Comparison of ENCODE assay signal across 17 cellular contexts in the genomic region with DNA sequence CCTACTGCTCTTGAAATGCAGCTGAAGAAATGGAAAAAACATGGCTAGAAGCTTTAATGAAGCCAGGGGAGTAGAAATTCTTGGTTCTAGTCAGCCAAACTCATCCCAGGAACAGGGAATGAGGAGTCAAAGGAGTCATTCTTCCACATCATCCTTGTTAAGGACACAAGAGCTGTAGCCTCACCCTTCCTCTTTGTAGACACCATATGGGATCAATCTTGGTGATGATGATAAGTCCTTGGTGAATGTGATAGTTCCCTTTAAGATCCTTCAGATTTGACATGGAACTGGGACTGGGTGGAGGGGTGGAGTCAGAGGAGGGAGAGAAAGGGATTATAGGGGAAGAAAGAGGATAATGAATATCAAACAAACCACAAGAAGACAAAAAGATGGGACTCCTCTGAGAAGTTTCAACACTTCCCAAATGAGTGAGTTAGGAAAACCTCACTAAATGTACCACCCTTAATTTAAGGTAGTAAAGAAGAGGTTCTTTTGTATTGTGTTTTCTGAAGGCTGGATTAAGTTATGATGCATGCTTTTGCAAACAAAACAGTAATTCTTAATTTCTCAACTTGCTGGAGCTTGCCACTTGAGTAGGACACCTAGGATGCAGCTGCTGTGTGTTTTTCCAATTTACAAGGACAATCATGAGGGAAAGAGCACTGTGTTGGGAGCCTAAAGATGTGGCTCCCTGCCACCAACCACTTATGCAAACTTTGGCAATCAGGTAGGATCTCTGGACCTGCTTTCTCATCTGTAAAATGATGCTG.
DNase-seq lines count a peak whose midpoint lies in the region; ATAC-seq and TF ChIP-seq lines count a peak whose summit lies in the region.
"Had no signal": no experiment of that assay in that cellular context is flagged by ENCODE, and none has a peak within 500 bp of the region (broad histone marks: within the 10 kb centered on the region; RNA-seq: fewer than 3 reads in every experiment).

No MANE protein-coding gene starts in this region.

- peaks cover 49 to 68% of the 10 kb centered on the region in 2 donors for H3K27me3 Mint-ChIP-seq in effector memory CD8-positive, alpha-beta T cell

- H4K8ac ChIP-seq in trophoblast cell (ENCODE audit: low read depth, low read length) = no peak overlapping the region

- H3K9ac ChIP-seq in trophoblast cell (ENCODE audit: low read length) = no peak overlapping the region
- H3K9ac ChIP-seq: BLaER1 treated with 17β-estradiol and CSF1 and Interleukin-3, amounts not matched to agents 10 nM and 100 nM; GM23248 had no signal

- H4K20me1 ChIP-seq in hepatocyte (ENCODE audit: insufficient read depth, poor library complexity, severe bottlenecking) = no peaks in the 10 kb centered on the region
- H4K20me1 ChIP-seq: BLaER1 treated with 17β-estradiol and CSF1 and Interleukin-3, amounts not matched to agents 10 nM and 100 nM had no signal

- H2BK12ac ChIP-seq in trophoblast cell (ENCODE audit: low read length) = no peak overlapping the region

- H3K79me1 ChIP-seq in trophoblast cell (ENCODE audit: low read length) = no peaks in the 10 kb centered on the region

- no peak overlapping the region for H3K18ac ChIP-seq in trophoblast cell (ENCODE audit: low read length)

- H3K9me2 ChIP-seq in hepatocyte (replicated peaks; ENCODE audit: insufficient read depth) = no peaks in the 10 kb centered on the region

- no peak overlapping the region for H3K4me3 ChIP-seq in hepatocyte
- no peak overlapping the region for H3K4me3 ChIP-seq in trophoblast cell (ENCODE audit: low read depth, low read length)
- H3K4me3 ChIP-seq: BLaER1 treated with 17β-estradiol and CSF1 and Interleukin-3, amounts not matched to agents 10 nM and 100 nM; GM12878; GM23248; HAP-1 had no signal

- H2AFZ ChIP-seq in hepatocyte (no peak overlapping the region), trophoblast cell (ENCODE audit: insufficient read depth, low read length, poor library complexity) (no peak overlapping the region)
- H2AFZ ChIP-seq: GM23248 had no signal

- H3K9me3 ChIP-seq in hepatocyte (ENCODE audit: low read depth) = no peaks in the 10 kb centered on the region
- H3K9me3 ChIP-seq in trophoblast cell (ENCODE audit: insufficient read depth, low read depth, low read length) = peaks cover 3% of the 10 kb centered on the region
- H3K9me3 ChIP-seq: HAP-1 had no signal

- H2BK120ac ChIP-seq in trophoblast cell (ENCODE audit: insufficient read depth, low read length, poor library complexity) = no peak overlapping the region

- H3K79me2 ChIP-seq in hepatocyte (no peaks in the 10 kb centered on the region), trophoblast cell (ENCODE audit: control insufficient read depth, insufficient read depth, low read length, poor library complexity) (no peaks in the 10 kb centered on the region)

- H3K4me2 ChIP-seq in hepatocyte (no peak overlapping the region), trophoblast cell (ENCODE audit: low read length) (no peak overlapping the region)
- H3K4me2 ChIP-seq: BLaER1 treated with 17β-estradiol and CSF1 and Interleukin-3, amounts not matched to agents 10 nM and 100 nM had no signal

- TF ChIP-seq CTCF in VCaP (conservative IDR thresholded peaks at IDR 0.05) (no peak), hepatocyte (IDR thresholded peaks at IDR 0.05; ENCODE audit: poor library complexity) (no peak)

- H3K23ac ChIP-seq in trophoblast cell (ENCODE audit: low read length) = peak overlapping the region; percentile 91

- H3K4me1 ChIP-seq in hepatocyte (ENCODE audit: insufficient read depth) (peaks cover 28% of the 10 kb centered on the region), trophoblast cell (ENCODE audit: control insufficient read depth in 1 of 2, insufficient read depth in 2 of 2, low read length in 2 of 2) (no peaks in the 10 kb centered on the region)
- H3K4me1 ChIP-seq: BLaER1 treated with 17β-estradiol and CSF1 and Interleukin-3, amounts not matched to agents 10 nM and 100 nM; HAP-1 had no signal

- H3K27me3 ChIP-seq in hepatocyte (no peaks in the 10 kb centered on the region), trophoblast cell (ENCODE audit: insufficient read depth, low read length) (no peaks in the 10 kb centered on the region)
- H3K27me3 ChIP-seq: BLaER1 treated with 17β-estradiol and CSF1 and Interleukin-3, amounts not matched to agents 10 nM and 100 nM had no signal

- no peak overlapping the region for H3K27ac Mint-ChIP-seq in effector memory CD8-positive, alpha-beta T cell
- H3K27ac Mint-ChIP-seq: B cell; CD8-positive, alpha-beta T cell had no signal

- no peak overlapping the region for H3K14ac ChIP-seq in trophoblast cell (ENCODE audit: low read length)

- H3K27ac ChIP-seq in VCaP (peak overlapping the region; percentile 65), epithelial cell of prostate (peak overlapping the region; percentile 34), hepatocyte (peak overlapping the region; percentile 86), trophoblast cell (ENCODE audit: low read depth, low read length) (no peak overlapping the region)
- H3K27ac ChIP-seq: BLaER1 treated with 17β-estradiol and CSF1 and Interleukin-3, amounts not matched to agents 10 nM and 100 nM; GM23248 had no signal

- no peak for ATAC-seq in GM21825 (IDR thresholded peaks at IDR 0.05; ENCODE audit: unreplicated experiment)
- ATAC-seq in effector memory CD8-positive, alpha-beta T cell (replicated peaks) = no peak
- ATAC-seq: CD8-positive, alpha-beta T cell; GM12878 had no signal

- H3K4ac ChIP-seq in trophoblast cell (ENCODE audit: low read depth, low read length) = no peak overlapping the region

- no peak for DNase-seq in epithelial cell of prostate (ENCODE audit: low read depth, low spot score)
- DNase-seq in hepatocyte (ENCODE audit: low spot score) = no peak
- DNase-seq in trophoblast cell = no peak
- DNase-seq in MV-4-11 (lab: John Stamatoyannopoulos, UW) = no peak
- DNase-seq in effector memory CD8-positive, alpha-beta T cell = no peak
- DNase-seq: CD8-positive, alpha-beta T cell; DMS 273 treated with DMSO at 0.1 percent for 48 hours; DMS53; DND-41; EL; GM23248 had no signal

- H3K4me1 Mint-ChIP-seq in effector memory CD8-positive, alpha-beta T cell (ENCODE audit: low read depth in 2 of 2) = no peaks in the 10 kb centered on the region
- H3K4me1 Mint-ChIP-seq: B cell had no signal

- no peaks in the 10 kb centered on the region for H3K36me3 ChIP-seq in hepatocyte (replicated peaks; ENCODE audit: insufficient read depth, low read depth)
- no peaks in the 10 kb centered on the region for H3K36me3 ChIP-seq in trophoblast cell (ENCODE audit: control insufficient read depth in 1 of 2, insufficient read depth in 2 of 2, low read length in 2 of 2)
- H3K36me3 ChIP-seq: BLaER1 treated with 17β-estradiol and CSF1 and Interleukin-3, amounts not matched to agents 10 nM and 100 nM; HAP-1 had no signal

- no peak overlapping the region for H4K91ac ChIP-seq in trophoblast cell (ENCODE audit: low read depth, low read length)

- no peak overlapping the region for H2AK5ac ChIP-seq in trophoblast cell (ENCODE audit: low read length)

- no peak overlapping the region for H4K12ac ChIP-seq in trophoblast cell (ENCODE audit: low read depth, low read length)

- H3K9me3 Mint-ChIP-seq in effector memory CD8-positive, alpha-beta T cell = no peaks in the 10 kb centered on the region
- H3K9me3 Mint-ChIP-seq: CD8-positive, alpha-beta T cell had no signal

- H2BK5ac ChIP-seq in trophoblast cell (ENCODE audit: low read depth, low read length, poor library complexity) = no peak overlapping the region

- H3K36me3 Mint-ChIP-seq in effector memory CD8-positive, alpha-beta T cell (ENCODE audit: insufficient read depth) = no peaks in the 10 kb centered on the region
- H3K36me3 Mint-ChIP-seq: CD8-positive, alpha-beta T cell had no signal

- no peak overlapping the region for H3K4me3 Mint-ChIP-seq in effector memory CD8-positive, alpha-beta T cell
- H3K4me3 Mint-ChIP-seq: B cell; CD8-positive, alpha-beta T cell had no signal
